19 cellular contexts compared by ENCODE assay signal in genomic region chr1:237241038-237241437, GRCh38.
A peak's percentile ranks its signal among the peaks of the same experiment; 100 is the strongest.
DNase-seq lines count a peak whose midpoint lies in the region; ATAC-seq, FAIRE-seq and TF ChIP-seq lines count a peak whose summit lies in the region.
"Had no signal": no experiment of that assay in that cellular context is flagged by ENCODE, and none has a peak within 500 bp of the region (broad histone marks: within the 10 kb centered on the region; RNA-seq: fewer than 3 reads in every experiment).

No MANE protein-coding gene starts in this region.

- TF ChIP-seq RAD21 in HepG2 (CRISPR knock-in tag; IDR thresholded peaks at IDR 0.05): no peak

- ATAC-seq in HepG2 (no peak), right lobe of liver (no peak), natural killer cell (no peak)
- ATAC-seq: CD8-positive, alpha-beta T cell had no signal

- H3K4me3 ChIP-seq in HepG2 (replicated peaks in 1 of 3; ENCODE audit: insufficient read depth in 1 of 3, low read depth in 2 of 3, low read length in 3 of 3) (no peak overlapping the region), right lobe of liver (no peak overlapping the region), HEK293 (ENCODE audit: low read depth, low read length) (no peak overlapping the region)
- H3K4me3 ChIP-seq: BLaER1, GM23248, HAP-1 had no signal

- H3K4me2 ChIP-seq in HepG2 (ENCODE audit: low read depth, low read length): no peak overlapping the region
- H3K4me2 ChIP-seq: BLaER1 had no signal

- no peak overlapping the region for H2AFZ ChIP-seq in HepG2 (ENCODE audit: low read length)
- H2AFZ ChIP-seq: GM23248 had no signal

- H3K4me3 Mint-ChIP-seq in endothelial cell (ENCODE audit: unreplicated experiment) (no peak overlapping the region), natural killer cell (no peak overlapping the region)
- H3K4me3 Mint-ChIP-seq: B cell; CD4-positive, CD25-positive, alpha-beta regulatory T cell; CD8-positive, alpha-beta T cell had no signal

- H3K4me1 ChIP-seq in HepG2 (ENCODE audit: insufficient read depth, low read length) (no peaks in the 10 kb centered on the region), right lobe of liver (no peaks in the 10 kb centered on the region), HEK293 (ENCODE audit: control insufficient read depth, insufficient read depth, low read length) (no peaks in the 10 kb centered on the region)
- H3K4me1 ChIP-seq: BLaER1, Caco-2, HAP-1 had no signal

- H3K36me3 ChIP-seq in HepG2 (replicated peaks in 1 of 2; ENCODE audit: control insufficient read depth in 1 of 2, insufficient read depth in 2 of 2, low read length in 2 of 2): no peaks in the 10 kb centered on the region
- H3K36me3 ChIP-seq in right lobe of liver: no peaks in the 10 kb centered on the region
- H3K36me3 ChIP-seq in HEK293 (ENCODE audit: control insufficient read depth in 2 of 2, insufficient read depth in 1 of 2, low read length in 2 of 2): no peaks in the 10 kb centered on the region
- H3K36me3 ChIP-seq: BLaER1, HAP-1 had no signal

- H3K79me2 ChIP-seq in HepG2 (ENCODE audit: insufficient read depth, low read length): no peaks in the 10 kb centered on the region

- peak overlapping the region; percentile 92 for H3K27ac Mint-ChIP-seq in endothelial cell (ENCODE audit: unreplicated experiment)
- no peak overlapping the region for H3K27ac Mint-ChIP-seq in natural killer cell
- H3K27ac Mint-ChIP-seq: B cell; CD4-positive, CD25-positive, alpha-beta regulatory T cell; CD8-positive, alpha-beta T cell had no signal

- H3K9me3 Mint-ChIP-seq in endothelial cell (ENCODE audit: unreplicated experiment) (no peaks in the 10 kb centered on the region), natural killer cell (peaks cover 6 to 7% of the 10 kb centered on the region in 2 donors)
- H3K9me3 Mint-ChIP-seq: CD8-positive, alpha-beta T cell had no signal

- intact Hi-C loops in HepG2 (cut with micrococcal nuclease; ENCODE audit: unreplicated experiment): no loop called here
- intact Hi-C loops in right lobe of liver (cut with DNase I): no loop called here
- intact Hi-C loops in natural killer cell (cut with micrococcal nuclease): no loop called here

- POLR2A ChIA-PET in HepG2 (lab: Yijun Ruan, JAX) (no interaction called here), HEK293 (lab: Yijun Ruan, JAX) (no interaction called here)

- H3K4me1 Mint-ChIP-seq in endothelial cell (ENCODE audit: unreplicated experiment): peaks cover 20% of the 10 kb centered on the region
- no peaks in the 10 kb centered on the region for H3K4me1 Mint-ChIP-seq in natural killer cell
- H3K4me1 Mint-ChIP-seq: B cell; CD4-positive, CD25-positive, alpha-beta regulatory T cell had no signal

- H3K27ac ChIP-seq in HepG2 (ENCODE audit: extremely low read length, insufficient read depth, low read length) (no peak overlapping the region), right lobe of liver (no peak overlapping the region), HEK293 (ENCODE audit: extremely low read depth, low read depth, low read length) (no peak overlapping the region)
- H3K27ac ChIP-seq: BLaER1, C4-2B, GM23248 had no signal

- CTCF ChIA-PET in HepG2 (lab: Yijun Ruan, JAX; ENCODE audit: low intra/inter-chr PET ratio, low total read pairs) (no interaction called here), HEK293 (lab: Yijun Ruan, JAX) (no interaction called here)

- H3K27me3 Mint-ChIP-seq in endothelial cell (ENCODE audit: unreplicated experiment) (peaks cover 2% of the 10 kb centered on the region), natural killer cell (ENCODE audit: low read depth in 2 of 2) (no peaks in the 10 kb centered on the region)
- H3K27me3 Mint-ChIP-seq: B cell had no signal

- TF ChIP-seq EP300 in HepG2 (IDR thresholded peaks at IDR 0.05; ENCODE audit: low read depth in 2 of 2, low read length in 2 of 2): no peak
- no peak for TF ChIP-seq EP300 in HepG2 (CRISPR knock-in tag; IDR thresholded peaks at IDR 0.05; ENCODE audit: borderline replicate concordance)

- TF ChIP-seq POLR2A in HepG2 (IDR thresholded peaks at IDR 0.05; ENCODE audit: insufficient read depth in 1 of 2, low read depth in 2 of 2, low read length in 2 of 2) (no peak), right lobe of liver (IDR thresholded peaks at IDR 0.05) (no peak)

- H4K20me1 ChIP-seq in HepG2 (ENCODE audit: insufficient read depth, low read length): no peaks in the 10 kb centered on the region
- H4K20me1 ChIP-seq: BLaER1 had no signal

- in situ Hi-C loops in HepG2 (cut with HindIII; ENCODE audit: extremely low pct_ligation_motif_present, low pct_unique_long_range_greater_than_20kb): no loop called here

- WGBS in HepG2 (ENCODE audit: low lambda C conversion rate): 0% methylated on average over 3 of the region's 3 CpGs
- 46% methylated on average over 3 of the region's 3 CpGs for WGBS in right lobe of liver (ENCODE audit: insufficient coverage, low coverage, low lambda C conversion rate, missing lambda C conversion rate)

- no peak for FAIRE-seq in HepG2 (lab: Jason Lieb, UNC)
- FAIRE-seq: G401.6, GM19239 had no signal

- TF ChIP-seq CTCF in HepG2 (CRISPR knock-in tag; IDR thresholded peaks at IDR 0.05) (no peak), right lobe of liver (IDR thresholded peaks at IDR 0.05) (no peak), HEK293 (tag by site-specific recombination; IDR thresholded peaks at IDR 0.05) (no peak), endothelial cell (IDR thresholded peaks at IDR 0.05; ENCODE audit: unreplicated experiment) (no peak), natural killer cell (IDR thresholded peaks at IDR 0.05) (no peak)

- DNase-seq in HepG2 (ENCODE audit: low spot score) (no peak), right lobe of liver (no peak), endothelial cell (ENCODE audit: low spot score) (no peak), glomerular visceral epithelial cell (ENCODE audit: extremely low spot score) (no peak), natural killer cell (no peak)
- no peak for DNase-seq in stimulated activated CD4-positive, alpha-beta T cell treated with anti-CD3 and anti-CD28 coated beads, Interleukin-15, amount 100 ng/mL, for 24 hours
- DNase-seq: Caco-2; CD4-positive, CD25-positive, alpha-beta regulatory T cell; CD8-positive, alpha-beta T cell; DMS153; DND-41; GM23248 had no signal

- H3K36me3 Mint-ChIP-seq in endothelial cell (ENCODE audit: low read depth, unreplicated experiment) (peaks cover 3% of the 10 kb centered on the region), natural killer cell (no peaks in the 10 kb centered on the region)
- H3K36me3 Mint-ChIP-seq: CD4-positive, CD25-positive, alpha-beta regulatory T cell; CD8-positive, alpha-beta T cell had no signal

- H3K27me3 ChIP-seq in HepG2 (ENCODE audit: control insufficient read depth in 1 of 2, insufficient read depth in 2 of 2, low read length in 2 of 2) (no peaks in the 10 kb centered on the region), right lobe of liver (no peaks in the 10 kb centered on the region)
- H3K27me3 ChIP-seq: BLaER1 had no signal

- H3K9ac ChIP-seq in HepG2 (ENCODE audit: insufficient read depth, low read depth, low read length): no peak overlapping the region
- H3K9ac ChIP-seq: BLaER1, GM23248 had no signal

- H3K9me3 ChIP-seq in HepG2 (ENCODE audit: low read length) (no peaks in the 10 kb centered on the region), right lobe of liver (no peaks in the 10 kb centered on the region), HEK293 (ENCODE audit: control insufficient read depth, insufficient read depth, low read depth, low read length) (no peaks in the 10 kb centered on the region)
- H3K9me3 ChIP-seq: BLaER1, Caco-2, HAP-1 had no signal

- BruUV-seq in HepG2 (replicated peaks; lab: Mats Ljungman, UMichigan): no TSS peak

TF ChIP-seq in HepG2, 621 proteins besides CTCF, POLR2A, EP300 and RAD21 (continues in another document):
- TF ChIP-seq HIVEP1 (CRISPR knock-in tag; IDR thresholded peaks at IDR 0.05) (no peak), ARHGAP35 (CRISPR knock-in tag; IDR thresholded peaks at IDR 0.05; ENCODE audit: borderline replicate concordance) (no peak), ATF7 (IDR thresholded peaks at IDR 0.05) (peak; percentile 80), ATF7 (CRISPR knock-in tag; IDR thresholded peaks at IDR 0.05) (no peak), ZNF713 (CRISPR knock-in tag; IDR thresholded peaks at IDR 0.05) (no peak), TERF1 (CRISPR knock-in tag; IDR thresholded peaks at IDR 0.05) (no peak), ZFX (CRISPR knock-in tag; IDR thresholded peaks at IDR 0.05; ENCODE audit: low read depth) (no peak), ZNF430 (CRISPR knock-in tag; IDR thresholded peaks at IDR 0.05) (no peak), RFX3 (CRISPR knock-in tag; IDR thresholded peaks at IDR 0.05) (no peak), ZNF775 (CRISPR knock-in tag; IDR thresholded peaks at IDR 0.05; ENCODE audit: borderline replicate concordance) (no peak)

TF ChIP-seq in HEK293, 187 proteins besides CTCF, POLR2A, EP300 and RAD21:
- TF ChIP-seq INSM2 (tag by site-specific recombination; IDR thresholded peaks at IDR 0.05) (no peak), ATF2 (tag by site-specific recombination; IDR thresholded peaks at IDR 0.05; ENCODE audit: low read depth) (peak; percentile 80)

Comparison
In these comparisons a context has a peak if more than half of its experiments do, and no peak if none do; other contexts are left out.
1. Of the 63 proteins assayed by ChIP-seq in both HepG2 and HEK293: peak only in HepG2: none; only in HEK293: ATF2; in both: none; in neither: 62.